ENCODE assay signal across 9 cellular contexts in genomic region chr7:94511763-94512162, GRCh38. TPM values are rescaled to one million over a fixed set of nuclear protein-coding genes. Genes with fewer than 3 reads are reported as not detected.
A peak's percentile ranks its signal among the peaks of the same experiment; 100 is the strongest.
DNase-seq lines count a peak whose midpoint lies in the region; ATAC-seq and TF ChIP-seq lines count a peak whose summit lies in the region.
"Had no signal": no experiment of that assay in that cellular context is flagged by ENCODE, and none has a peak within 500 bp of the region (broad histone marks: within the 10 kb centered on the region; RNA-seq: fewer than 3 reads in every experiment).

No MANE protein-coding gene starts in this region.

- H3K4me1 Mint-ChIP-seq in effector memory CD8-positive, alpha-beta T cell (ENCODE audit: low read depth in 2 of 2) = peaks cover 32 to 50% of the 10 kb centered on the region in 2 donors
- peaks cover 54% of the 10 kb centered on the region for H3K4me1 Mint-ChIP-seq in progenitor cell of endocrine pancreas (ENCODE audit: low read depth)

- peak; percentile 18 for DNase-seq in NCI-H82 (lab: John Stamatoyannopoulos, UW)
- no peak for DNase-seq in NCI-H82 treated with DMSO at 0.1 percent for 48 hours (lab: John Stamatoyannopoulos, UW; ENCODE audit: unreplicated experiment)
- peak; percentile 62 for DNase-seq in NCI-H69 (lab: John Stamatoyannopoulos, UW)
- DNase-seq in effector memory CD8-positive, alpha-beta T cell = no peak
- DNase-seq in progenitor cell of endocrine pancreas (ENCODE audit: low spot score, unreplicated experiment) = no peak
- no peak for DNase-seq in uterus
- no peak for DNase-seq in posterior cingulate gyrus
- DNase-seq: heart left ventricle had no signal

- no peaks in the 10 kb centered on the region for H3K27me3 Mint-ChIP-seq in effector memory CD8-positive, alpha-beta T cell
- no peaks in the 10 kb centered on the region for H3K27me3 Mint-ChIP-seq in progenitor cell of endocrine pancreas

- H3K27ac ChIP-seq in uterus = no peak overlapping the region

- H3K9me3 ChIP-seq in uterus = no peaks in the 10 kb centered on the region
- H3K9me3 ChIP-seq: heart left ventricle had no signal

- peak overlapping the region; percentile 59 to 72 for H3K27ac Mint-ChIP-seq in effector memory CD8-positive, alpha-beta T cell
- H3K27ac Mint-ChIP-seq in progenitor cell of endocrine pancreas = peak overlapping the region; percentile 93

- H3K4me1 ChIP-seq in uterus = no peaks in the 10 kb centered on the region

- ATAC-seq in effector memory CD8-positive, alpha-beta T cell (replicated peaks) = no peak
- no peak for ATAC-seq in HG02571 (IDR thresholded peaks at IDR 0.05; ENCODE audit: unreplicated experiment)
- ATAC-seq: heart left ventricle had no signal

- H3K36me3 Mint-ChIP-seq in effector memory CD8-positive, alpha-beta T cell (ENCODE audit: insufficient read depth) = peaks cover 6% of the 10 kb centered on the region
- peaks cover 1% of the 10 kb centered on the region for H3K36me3 Mint-ChIP-seq in progenitor cell of endocrine pancreas (ENCODE audit: insufficient read depth)

- H3K4me3 Mint-ChIP-seq in effector memory CD8-positive, alpha-beta T cell = peak overlapping the region in 1 of 2 donors; percentile 78
- peak overlapping the region; percentile 78 for H3K4me3 Mint-ChIP-seq in progenitor cell of endocrine pancreas (ENCODE audit: low read depth)

- H3K27me3 ChIP-seq in uterus = no peaks in the 10 kb centered on the region
- H3K27me3 ChIP-seq: heart left ventricle had no signal

- no peak overlapping the region for H3K4me3 ChIP-seq in uterus

- no peaks in the 10 kb centered on the region for H3K36me3 ChIP-seq in uterus
- H3K36me3 ChIP-seq: heart left ventricle had no signal

- intact Hi-C loops in uterus (cut with DNase I; ENCODE audit: low total_unique reads) (no loop called here), posterior cingulate gyrus (cut with DNase I) (loop anchor here (10.0 kb wide), 2 partner anchors 393 to 693 kb away; partner anchors contain the start of gene PPP1R9A)

- no peaks in the 10 kb centered on the region for H3K9me3 Mint-ChIP-seq in effector memory CD8-positive, alpha-beta T cell
- no peaks in the 10 kb centered on the region for H3K9me3 Mint-ChIP-seq in progenitor cell of endocrine pancreas (ENCODE audit: low read depth)

- TF ChIP-seq POLR2A in uterus (IDR thresholded peaks at IDR 0.05) = no peak

- TF ChIP-seq CTCF in progenitor cell of endocrine pancreas (IDR thresholded peaks at IDR 0.05; ENCODE audit: unreplicated experiment) = no peak
- TF ChIP-seq CTCF in uterus (IDR thresholded peaks at IDR 0.05) = no peak

RNA-seq across cellular contexts. Expression of gene CASD1, which starts 2.2 kb away (rescaled TPM):
- total RNA-seq in progenitor cell of endocrine pancreas = 46.5 and 51.7 TPM in 2 replicates
- total RNA-seq in uterus = 10 to 100 TPM in 3 of 4 donors, 1 to 10 TPM in 1; 8.5 to 72.6 (median 25.0) TPM

Comparison
In these comparisons a context has a peak if more than half of its experiments do, and no peak if none do; other contexts are left out.
1. DNase-seq: peak in NCI-H82 (single experiment) and NCI-H69 (single experiment); none in NCI-H82 treated with DMSO at 0.1 percent for 48 hours (single experiment), effector memory CD8-positive, alpha-beta T cell (0 of 3), progenitor cell of endocrine pancreas (single experiment), uterus (0 of 2) and posterior cingulate gyrus (0 of 10).